Comparison of ENCODE assay signal across 13 cellular contexts in genomic region chr5:96924016-96924443, GRCh38.
DNase-seq lines count a peak whose midpoint lies in the region; ATAC-seq and TF ChIP-seq lines count a peak whose summit lies in the region.
"Had no signal": no experiment of that assay in that cellular context is flagged by ENCODE, and none has a peak within 500 bp of the region (broad histone marks: within the 10 kb centered on the region; RNA-seq: fewer than 3 reads in every experiment).

No MANE protein-coding gene starts in this region.

- no peaks in the 10 kb centered on the region for H3K9me2 ChIP-seq in SU-DHL-6 (replicated peaks; ENCODE audit: insufficient read depth, low read length)

- no peaks in the 10 kb centered on the region for H3K79me2 ChIP-seq in SU-DHL-6 (ENCODE audit: insufficient read depth, low read length)

- H3K27ac ChIP-seq in SU-DHL-6 (ENCODE audit: low read depth, low read length), result peak overlapping the region; percentile 94
- peak overlapping the region; percentile 67 for H3K27ac ChIP-seq in epithelial cell of prostate
- H3K27ac ChIP-seq: ascending aorta, tibial artery had no signal

- H3K36me3 ChIP-seq in SU-DHL-6 (ENCODE audit: low read length), result no peaks in the 10 kb centered on the region
- H3K36me3 ChIP-seq: ascending aorta, HAP-1, tibial artery had no signal

- peaks cover 54% of the 10 kb centered on the region for H3K36me3 Mint-ChIP-seq in activated naive CD4-positive, alpha-beta T cell treated with anti-CD3 and anti-CD28 coated beads, Interleukin-2, amount 10 ng/mL, durations not matched to agents 7 days and 5 days
- peaks cover 13% of the 10 kb centered on the region for H3K36me3 Mint-ChIP-seq in stimulated activated naive CD8-positive, alpha-beta T cell treated with anti-CD3 and anti-CD28 coated beads, Interleukin-15, Interleukin-2, amounts not matched to agents 100 ng/mL and 50 ng/mL, for 24 hours (ENCODE audit: low read depth)

- peak overlapping the region; percentile 59 for H3K9ac ChIP-seq in SU-DHL-6 (ENCODE audit: low read length)

- peak overlapping the region; percentile 91 for H2AFZ ChIP-seq in SU-DHL-6 (ENCODE audit: low read depth, low read length, severe bottlenecking)

- peaks cover 49% of the 10 kb centered on the region for H3K4me1 Mint-ChIP-seq in activated naive CD4-positive, alpha-beta T cell treated with anti-CD3 and anti-CD28 coated beads, Interleukin-2, amount 10 ng/mL, durations not matched to agents 7 days and 5 days
- H3K4me1 Mint-ChIP-seq in stimulated activated naive CD8-positive, alpha-beta T cell treated with anti-CD3 and anti-CD28 coated beads, Interleukin-15, Interleukin-2, amounts not matched to agents 100 ng/mL and 50 ng/mL, for 24 hours (ENCODE audit: low read depth), result peaks cover 67% of the 10 kb centered on the region

- H3K27me3 Mint-ChIP-seq in activated naive CD4-positive, alpha-beta T cell treated with anti-CD3 and anti-CD28 coated beads, Interleukin-2, amount 10 ng/mL, durations not matched to agents 7 days and 5 days, result no peaks in the 10 kb centered on the region
- no peaks in the 10 kb centered on the region for H3K27me3 Mint-ChIP-seq in stimulated activated naive CD8-positive, alpha-beta T cell treated with anti-CD3 and anti-CD28 coated beads, Interleukin-15, Interleukin-2, amounts not matched to agents 100 ng/mL and 50 ng/mL, for 24 hours

- no peaks in the 10 kb centered on the region for H3K9me3 ChIP-seq in SU-DHL-6 (ENCODE audit: insufficient read depth, low read length)
- H3K9me3 ChIP-seq: ascending aorta, HAP-1, tibial artery had no signal

- no peaks in the 10 kb centered on the region for H4K20me1 ChIP-seq in SU-DHL-6 (ENCODE audit: low read depth, low read length)

- no peak for TF ChIP-seq CTCF in SU-DHL-6 (IDR thresholded peaks at IDR 0.05; ENCODE audit: insufficient read depth, low read length, poor library complexity, severe bottlenecking)

- DNase-seq in activated naive CD4-positive, alpha-beta T cell treated with anti-CD3 and anti-CD28 coated beads, Interleukin-2, amount 10 ng/mL, durations not matched to agents 7 days and 5 days, result peak; percentile 25
- DNase-seq in activated naive CD4-positive, alpha-beta T cell treated with anti-CD3 and anti-CD28 coated beads, Interleukin-2, amount 50 U/mL, for 16 hours, result no peak
- DNase-seq in epithelial cell of prostate (ENCODE audit: low read depth, low spot score) (peak; percentile 54), epidermal melanocyte (ENCODE audit: insufficient read length, low spot score) (no peak), NCI-H2107 (lab: John Stamatoyannopoulos, UW) (no peak)
- DNase-seq: foreskin melanocyte, NCI-H1930, tibial artery had no signal

- H3F3A ChIP-seq in SU-DHL-6 (ENCODE audit: insufficient read depth), result peaks cover 58% of the 10 kb centered on the region

- CTCF ChIA-PET in activated naive CD4-positive, alpha-beta T cell treated with anti-CD3 and anti-CD28 coated beads, Interleukin-2, amount 10 ng/mL, durations not matched to agents 7 days and 5 days (lab: Charles Lee), result interaction anchor here (1.3 kb wide), 1 partner anchor 55 kb away, joined by 5 read pairs; no protein-coding TSS in a partner anchor

- no peaks in the 10 kb centered on the region for H3K27me3 ChIP-seq in SU-DHL-6 (ENCODE audit: low read length)
- H3K27me3 ChIP-seq: ascending aorta, tibial artery had no signal

- peak overlapping the region; percentile 75 for H3K27ac Mint-ChIP-seq in activated naive CD4-positive, alpha-beta T cell treated with anti-CD3 and anti-CD28 coated beads, Interleukin-2, amount 10 ng/mL, durations not matched to agents 7 days and 5 days
- peak overlapping the region; percentile 92 for H3K27ac Mint-ChIP-seq in stimulated activated naive CD8-positive, alpha-beta T cell treated with anti-CD3 and anti-CD28 coated beads, Interleukin-15, Interleukin-2, amounts not matched to agents 100 ng/mL and 50 ng/mL, for 24 hours

- H3K9me3 Mint-ChIP-seq in activated naive CD4-positive, alpha-beta T cell treated with anti-CD3 and anti-CD28 coated beads, Interleukin-2, amount 10 ng/mL, durations not matched to agents 7 days and 5 days, result no peaks in the 10 kb centered on the region
- no peaks in the 10 kb centered on the region for H3K9me3 Mint-ChIP-seq in stimulated activated naive CD8-positive, alpha-beta T cell treated with anti-CD3 and anti-CD28 coated beads, Interleukin-15, Interleukin-2, amounts not matched to agents 100 ng/mL and 50 ng/mL, for 24 hours

- H3K4me2 ChIP-seq in SU-DHL-6 (ENCODE audit: low read depth, low read length, poor library complexity, severe bottlenecking), result peak overlapping the region; percentile 97

- peak overlapping the region; percentile 36 for H3K4me3 ChIP-seq in SU-DHL-6 (ENCODE audit: insufficient read depth, low read length, poor library complexity, severe bottlenecking)
- H3K4me3 ChIP-seq: ascending aorta, HAP-1, tibial artery had no signal

- H3K4me3 Mint-ChIP-seq in activated naive CD4-positive, alpha-beta T cell treated with anti-CD3 and anti-CD28 coated beads, Interleukin-2, amount 10 ng/mL, durations not matched to agents 7 days and 5 days, result no peak overlapping the region
- peak overlapping the region; percentile 23 for H3K4me3 Mint-ChIP-seq in stimulated activated naive CD8-positive, alpha-beta T cell treated with anti-CD3 and anti-CD28 coated beads, Interleukin-15, Interleukin-2, amounts not matched to agents 100 ng/mL and 50 ng/mL, for 24 hours

- ATAC-seq in HG03378 (IDR thresholded peaks at IDR 0.05; ENCODE audit: unreplicated experiment), result no peak

Comparison
In these comparisons a context has a peak if more than half of its experiments do, and no peak if none do; other contexts are left out.
1. DNase-seq: peak in activated naive CD4-positive, alpha-beta T cell treated with anti-CD3 and anti-CD28 coated beads, Interleukin-2, amount 10 ng/mL, durations not matched to agents 7 days and 5 days (single experiment) and epithelial cell of prostate (single experiment); none in activated naive CD4-positive, alpha-beta T cell treated with anti-CD3 and anti-CD28 coated beads, Interleukin-2, amount 50 U/mL, for 16 hours (single experiment), epidermal melanocyte (single experiment) and NCI-H2107 (single experiment).